ENCODE assay signal across 8 cellular contexts in genomic region chr17:48611681-48612455, GRCh38. TPM values are rescaled to one million over a fixed set of nuclear protein-coding genes. Genes with fewer than 3 reads are reported as not detected.
DNase-seq lines count a peak whose midpoint lies in the region; ATAC-seq and TF ChIP-seq lines count a peak whose summit lies in the region.

No MANE protein-coding gene starts in this region.

- no peak for TF ChIP-seq CTCF in PC-3 (conservative IDR thresholded peaks at IDR 0.05; ENCODE audit: low read depth, low read length)
- TF ChIP-seq CTCF in glutamatergic neuron (IDR thresholded peaks at IDR 0.05; ENCODE audit: partially characterized antibody, unreplicated experiment): no peak
- no peak for TF ChIP-seq CTCF in transverse colon (IDR thresholded peaks at IDR 0.05)

- in situ Hi-C loops in transverse colon (cut with MboI; ENCODE audit: low pct_ligation_motif_present in 1 of 4, low pct_unique_long_range_greater_than_20kb in 1 of 4, low sequenced_read_pairs in 3 of 4): no loop called here

- no TSS peak for BruUV-seq in PC-3 (replicated peaks; lab: Mats Ljungman, UMichigan)

- peak; percentile 32 for DNase-seq in activated naive CD4-positive, alpha-beta T cell treated with anti-CD3 and anti-CD28 coated beads for 36 hours
- DNase-seq in activated naive CD4-positive, alpha-beta T cell treated with Interleukin-2 at 50 U/mL for 16 hours: no peak
- DNase-seq in PC-3: no peak
- DNase-seq in glutamatergic neuron: no peak
- DNase-seq in transverse colon: peak; percentile 59
- DNase-seq in Ammon's horn (ENCODE audit: low spot score): no peak

- H3K36me3 ChIP-seq in PC-3 (ENCODE audit: low read depth, low read length) (no peaks in the 10 kb centered on the region), transverse colon (no peaks in the 10 kb centered on the region)

- 4 to 17% methylated on average over 9 to 34 of the region's 36 CpGs for WGBS in transverse colon (ENCODE audit: low coverage in 1 of 2), 2 donors

- H3K27ac ChIP-seq in PC-3 (ENCODE audit: low read length) (no peak overlapping the region), transverse colon (peak overlapping the region; percentile 90 to 94 (median 92))

- H3K4me3 ChIP-seq in PC-3 (ENCODE audit: low read length) (peak overlapping the region; percentile 61), transverse colon (peak overlapping the region; percentile 62 to 75 (median 68))

- ATAC-seq in PC-3 (peak; percentile 50), GM21390 (IDR thresholded peaks at IDR 0.05; ENCODE audit: unreplicated experiment) (no peak), GM19023 (IDR thresholded peaks at IDR 0.05; ENCODE audit: unreplicated experiment) (no peak)

- H3K4me2 ChIP-seq in PC-3 (ENCODE audit: low read length): peak overlapping the region; percentile 84

- no peaks in the 10 kb centered on the region for H3K79me2 ChIP-seq in PC-3 (ENCODE audit: low read length)

- peak overlapping the region; percentile 80 for H2AFZ ChIP-seq in PC-3 (ENCODE audit: low read length)

- CTCF ChIA-PET in activated naive CD4-positive, alpha-beta T cell treated with anti-CD3 and anti-CD28 coated beads for 36 hours (lab: Charles Lee): interaction anchor here (1.5 kb wide), 1 partner anchor 14 kb away, joined by 5 read pairs; the partner anchor contains the start of gene HOXB9
- CTCF ChIA-PET in PC-3 (lab: Charles Lee): no interaction called here

- intact Hi-C loops in activated naive CD4-positive, alpha-beta T cell treated with anti-CD3 and anti-CD28 coated beads for 36 hours (cut with micrococcal nuclease): loop anchor here (2.0 to 5.0 kb wide), 2 partner anchors 15 to 110 kb away; partner anchors contain the start of genes PRAC1 and PRAC2
- intact Hi-C loops in PC-3 (cut with micrococcal nuclease) (no loop called here), transverse colon (cut with DNase I; ENCODE audit: low total_unique reads) (no loop called here)

- H3K4me3 Mint-ChIP-seq in activated naive CD4-positive, alpha-beta T cell treated with anti-CD3 and anti-CD28 coated beads for 36 hours: peak overlapping the region; percentile 89
- H3K4me3 Mint-ChIP-seq in glutamatergic neuron (ENCODE audit: unreplicated experiment): peak overlapping the region; percentile 87

- H3K4me1 ChIP-seq in PC-3 (ENCODE audit: insufficient read depth, low read length): peaks cover 16% of the 10 kb centered on the region
- H3K4me1 ChIP-seq in transverse colon: peaks cover 0 to 65% (median 46%) of the 10 kb centered on the region in 4 donors

- H3K9me3 ChIP-seq in PC-3 (ENCODE audit: low read length) (no peaks in the 10 kb centered on the region), transverse colon (no peaks in the 10 kb centered on the region)

- no peaks in the 10 kb centered on the region for H3K9me3 Mint-ChIP-seq in activated naive CD4-positive, alpha-beta T cell treated with anti-CD3 and anti-CD28 coated beads for 36 hours
- peaks cover 13% of the 10 kb centered on the region for H3K9me3 Mint-ChIP-seq in glutamatergic neuron (ENCODE audit: unreplicated experiment)

- no peaks in the 10 kb centered on the region for H3F3A ChIP-seq in PC-3 (ENCODE audit: low read length, unreplicated experiment)

- no peak overlapping the region for H3K27ac Mint-ChIP-seq in activated naive CD4-positive, alpha-beta T cell treated with anti-CD3 and anti-CD28 coated beads for 36 hours
- no peak overlapping the region for H3K27ac Mint-ChIP-seq in glutamatergic neuron (ENCODE audit: unreplicated experiment)

- no peak for TF ChIP-seq EP300 in transverse colon (IDR thresholded peaks at IDR 0.05; ENCODE audit: low read depth)

- H3K9ac ChIP-seq in PC-3 (ENCODE audit: low read length): no peak overlapping the region

- no peaks in the 10 kb centered on the region for H3K36me3 Mint-ChIP-seq in activated naive CD4-positive, alpha-beta T cell treated with anti-CD3 and anti-CD28 coated beads for 36 hours (ENCODE audit: low read depth)
- no peaks in the 10 kb centered on the region for H3K36me3 Mint-ChIP-seq in glutamatergic neuron (ENCODE audit: unreplicated experiment)

- H4K20me1 ChIP-seq in PC-3 (ENCODE audit: low read length): no peaks in the 10 kb centered on the region

- peaks cover 34% of the 10 kb centered on the region for H3K4me1 Mint-ChIP-seq in activated naive CD4-positive, alpha-beta T cell treated with anti-CD3 and anti-CD28 coated beads for 36 hours (ENCODE audit: low read depth)
- peaks cover 3% of the 10 kb centered on the region for H3K4me1 Mint-ChIP-seq in glutamatergic neuron (ENCODE audit: low read depth, unreplicated experiment)

- H3K27me3 ChIP-seq in PC-3 (ENCODE audit: low read length): peaks cover 48% of the 10 kb centered on the region
- H3K27me3 ChIP-seq in transverse colon: peaks cover 58% of the 10 kb centered on the region

- H3K27me3 Mint-ChIP-seq in activated naive CD4-positive, alpha-beta T cell treated with anti-CD3 and anti-CD28 coated beads for 36 hours (ENCODE audit: low read depth): peaks cover 74% of the 10 kb centered on the region
- H3K27me3 Mint-ChIP-seq in glutamatergic neuron (ENCODE audit: unreplicated experiment): peaks cover 59% of the 10 kb centered on the region

- peak; percentile 21 for TF ChIP-seq POLR2A in transverse colon (IDR thresholded peaks at IDR 0.05)

- POLR2A ChIA-PET in PC-3 (lab: Charles Lee; ENCODE audit: unreplicated experiment): no interaction called here

- no peaks in the 10 kb centered on the region for H3K9me2 ChIP-seq in PC-3 (replicated peaks; ENCODE audit: low read length)

RNA-seq across cellular contexts. Expression of gene HOXB7, which starts 1.1 kb away (rescaled TPM):
- total RNA-seq in activated naive CD4-positive, alpha-beta T cell treated with anti-CD3 and anti-CD28 coated beads for 36 hours: under 1 TPM in 1 of 2 experiments, not detected in 1; 0.29 TPM
- total RNA-seq in PC-3 (2014; rRNA removed) (not detected in 2 replicates), glutamatergic neuron (ENCODE audit: unreplicated experiment) (0.64 TPM), transverse colon (10 to 100 TPM in 3 of 4 donors, not detected in 1; 11.2 to 20.9 (median 16.7) TPM)

RNA-seq across cellular contexts. Expression of gene HOXB8, which starts 3.2 kb away (rescaled TPM):
- total RNA-seq in activated naive CD4-positive, alpha-beta T cell treated with anti-CD3 and anti-CD28 coated beads for 36 hours: not detected
- not detected in 2 replicates for total RNA-seq in PC-3 (2014; rRNA removed)
- total RNA-seq in glutamatergic neuron (ENCODE audit: unreplicated experiment): not detected
- total RNA-seq in transverse colon: 10 to 100 TPM in 2 of 4 donors, 1 to 10 TPM in 2; 1.8 to 21.3 (median 8.9) TPM

RNA-seq across cellular contexts. Expression of gene HOXB6, which starts 7.1 kb away (rescaled TPM):
- not detected for total RNA-seq in activated naive CD4-positive, alpha-beta T cell treated with anti-CD3 and anti-CD28 coated beads for 36 hours
- total RNA-seq in PC-3 (2014; rRNA removed) (9.5 and 11.3 TPM in 2 replicates), glutamatergic neuron (ENCODE audit: unreplicated experiment) (not detected), transverse colon (10 to 100 TPM; 42.7 to 78.4 (median 62.5) TPM)

RNA-seq across cellular contexts. Expression of gene HOXB9, which starts 14.3 kb away (rescaled TPM):
- 1 to 10 TPM; 6.7 to 6.9 TPM for total RNA-seq in activated naive CD4-positive, alpha-beta T cell treated with anti-CD3 and anti-CD28 coated beads for 36 hours
- 7.0 and 8.3 TPM in 2 replicates for total RNA-seq in PC-3 (2014; rRNA removed)
- not detected for total RNA-seq in glutamatergic neuron (ENCODE audit: unreplicated experiment)
- total RNA-seq in transverse colon: 10 to 100 TPM; 19.8 to 54.3 (median 29.4) TPM

RNA-seq across cellular contexts. Expression of gene HOXB5, which starts 18.3 kb away (rescaled TPM):
- not detected for total RNA-seq in activated naive CD4-positive, alpha-beta T cell treated with anti-CD3 and anti-CD28 coated beads for 36 hours
- total RNA-seq in PC-3 (2014; rRNA removed) (0.40 and 0.95 TPM in 2 replicates), glutamatergic neuron (ENCODE audit: unreplicated experiment) (not detected), transverse colon (10 to 100 TPM; 10.5 to 35.4 (median 18.7) TPM)

Comparison
In these comparisons a context has a peak if more than half of its experiments do, and no peak if none do; other contexts are left out.
1. DNase-seq: peak in activated naive CD4-positive, alpha-beta T cell treated with anti-CD3 and anti-CD28 coated beads for 36 hours (single experiment) and transverse colon (single experiment); none in activated naive CD4-positive, alpha-beta T cell treated with Interleukin-2 at 50 U/mL for 16 hours (single experiment), PC-3 (single experiment), glutamatergic neuron (single experiment) and Ammon's horn (single experiment).
2. RNA of gene HOXB6, which starts 7.1 kb away (total RNA-seq): 42.7 to 78.4 TPM in transverse colon and 9.5 to 11.3 TPM in PC-3; not detected in activated naive CD4-positive, alpha-beta T cell treated with anti-CD3 and anti-CD28 coated beads for 36 hours and not detected in glutamatergic neuron (single experiment); every median in the first group is over 10 times any median in the second.